ENCODE assay signal across 16 cellular contexts in genomic region chr3:11327619-11328018, GRCh38. TPM values are rescaled to one million over a fixed set of nuclear protein-coding genes. Genes with fewer than 3 reads are reported as not detected.
A peak's percentile ranks its signal among the peaks of the same experiment; 100 is the strongest.
DNase-seq lines count a peak whose midpoint lies in the region; ATAC-seq and TF ChIP-seq lines count a peak whose summit lies in the region.
"Had no signal": no experiment of that assay in that cellular context is flagged by ENCODE, and none has a peak within 500 bp of the region (broad histone marks: within the 10 kb centered on the region; RNA-seq: fewer than 3 reads in every experiment).

No MANE protein-coding gene starts in this region.

- peaks cover 12% of the 10 kb centered on the region for H3K4me1 Mint-ChIP-seq in activated naive CD4-positive, alpha-beta T cell treated with anti-CD3 and anti-CD28 coated beads for 36 hours (ENCODE audit: low read depth)
- H3K4me1 Mint-ChIP-seq in activated T-helper 17 cell treated with anti-CD3 and anti-CD28 coated beads, Interleukin-2, amount 50 U/mL, for 72 hours: peaks cover 9% of the 10 kb centered on the region
- no peaks in the 10 kb centered on the region for H3K4me1 Mint-ChIP-seq in progenitor cell of endocrine pancreas (ENCODE audit: low read depth)
- H3K4me1 Mint-ChIP-seq: CD14-positive monocyte; CD8-positive, alpha-beta memory T cell had no signal

- H3K27me3 Mint-ChIP-seq in activated naive CD4-positive, alpha-beta T cell treated with anti-CD3 and anti-CD28 coated beads for 36 hours (ENCODE audit: low read depth): no peaks in the 10 kb centered on the region
- H3K27me3 Mint-ChIP-seq in activated T-helper 17 cell treated with anti-CD3 and anti-CD28 coated beads, Interleukin-2, amount 50 U/mL, for 72 hours: no peaks in the 10 kb centered on the region
- no peaks in the 10 kb centered on the region for H3K27me3 Mint-ChIP-seq in progenitor cell of endocrine pancreas
- H3K27me3 Mint-ChIP-seq: CD8-positive, alpha-beta memory T cell had no signal

- H2AFZ ChIP-seq in SK-N-SH (ENCODE audit: low read depth): no peak overlapping the region

- H3K9me3 Mint-ChIP-seq in activated naive CD4-positive, alpha-beta T cell treated with anti-CD3 and anti-CD28 coated beads, Interleukin-2, amount 50 U/mL, for 72 hours: no peaks in the 10 kb centered on the region
- no peaks in the 10 kb centered on the region for H3K9me3 Mint-ChIP-seq in activated naive CD4-positive, alpha-beta T cell treated with anti-CD3 and anti-CD28 coated beads for 36 hours
- no peaks in the 10 kb centered on the region for H3K9me3 Mint-ChIP-seq in activated T-helper 17 cell treated with anti-CD3 and anti-CD28 coated beads, Interleukin-2, amount 50 U/mL, for 72 hours
- no peaks in the 10 kb centered on the region for H3K9me3 Mint-ChIP-seq in progenitor cell of endocrine pancreas (ENCODE audit: low read depth)
- H3K9me3 Mint-ChIP-seq: CD14-positive monocyte; CD8-positive, alpha-beta memory T cell had no signal

- CTCF ChIA-PET in SK-N-SH (lab: Yijun Ruan, JAX): interaction anchor here (0.8 to 1.1 kb wide), 3 partner anchors 91 to 267 kb away, joined by 3 to 4 read pairs (median 3); no protein-coding TSS in a partner anchor
- CTCF ChIA-PET in activated naive CD4-positive, alpha-beta T cell treated with anti-CD3 and anti-CD28 coated beads for 36 hours (lab: Charles Lee): interaction anchor here (0.7 kb wide), 1 partner anchor 91 kb away, joined by 3 read pairs; no protein-coding TSS in a partner anchor

- no peak overlapping the region for H3K4me2 ChIP-seq in SK-N-SH

- H3K79me2 ChIP-seq in SK-N-SH (ENCODE audit: insufficient read depth): no peaks in the 10 kb centered on the region

- TF ChIP-seq CTCF in SK-N-SH (IDR thresholded peaks at IDR 0.05) (no peak), progenitor cell of endocrine pancreas (IDR thresholded peaks at IDR 0.05; ENCODE audit: unreplicated experiment) (no peak)

- H3K4me1 ChIP-seq in SK-N-SH (ENCODE audit: control insufficient read depth in 1 of 2, insufficient read depth in 2 of 2, low read depth in 1 of 2, low read length in 1 of 2): peaks cover 0 to 12% of the 10 kb centered on the region in 2 experiments; a peak in 1 of 4 replicates
- H3K4me1 ChIP-seq: Caco-2 had no signal

- H3K9ac ChIP-seq in SK-N-SH: 0 out of 2 replicates have a peak overlapping the region, but pooled peaks have one; percentile 21

- H3K27ac Mint-ChIP-seq in activated naive CD4-positive, alpha-beta T cell treated with anti-CD3 and anti-CD28 coated beads, Interleukin-2, amount 50 U/mL, for 72 hours: peak overlapping the region in 1 of 2 donors; percentile 19
- H3K27ac Mint-ChIP-seq in activated naive CD4-positive, alpha-beta T cell treated with anti-CD3 and anti-CD28 coated beads for 36 hours: no peak overlapping the region
- H3K27ac Mint-ChIP-seq in activated T-helper 17 cell treated with anti-CD3 and anti-CD28 coated beads, Interleukin-2, amount 50 U/mL, for 72 hours: no peak overlapping the region
- H3K27ac Mint-ChIP-seq in progenitor cell of endocrine pancreas: peak overlapping the region; percentile 24
- H3K27ac Mint-ChIP-seq: CD8-positive, alpha-beta memory T cell had no signal

- WGBS in SK-N-SH (ENCODE audit: low lambda C conversion rate): 93% methylated on average over 2 of the region's 3 CpGs

- H3K4me3 Mint-ChIP-seq in activated naive CD4-positive, alpha-beta T cell treated with anti-CD3 and anti-CD28 coated beads for 36 hours: no peak overlapping the region
- no peak overlapping the region for H3K4me3 Mint-ChIP-seq in activated T-helper 17 cell treated with anti-CD3 and anti-CD28 coated beads, Interleukin-2, amount 50 U/mL, for 72 hours
- H3K4me3 Mint-ChIP-seq in progenitor cell of endocrine pancreas (ENCODE audit: low read depth): no peak overlapping the region
- H3K4me3 Mint-ChIP-seq: CD14-positive monocyte; CD8-positive, alpha-beta memory T cell had no signal

- DNase-seq in SK-N-SH: no peak
- no peak for DNase-seq in activated naive CD4-positive, alpha-beta T cell treated with anti-CD3 and anti-CD28 coated beads, Interleukin-2, amount 50 U/mL, for 72 hours (ENCODE audit: low spot score in 2 of 2)
- no peak for DNase-seq in activated naive CD4-positive, alpha-beta T cell treated with anti-CD3 and anti-CD28 coated beads for 36 hours
- DNase-seq in progenitor cell of endocrine pancreas (ENCODE audit: low spot score, unreplicated experiment): no peak
- DNase-seq in KG1 (lab: John Stamatoyannopoulos, UW): no peak
- DNase-seq: Caco-2; CD8-positive, alpha-beta memory T cell; DND-41; GDM1; HCEC 1CT had no signal

- H3K36me3 Mint-ChIP-seq in activated naive CD4-positive, alpha-beta T cell treated with anti-CD3 and anti-CD28 coated beads, Interleukin-2, amount 50 U/mL, for 72 hours: peaks cover 0 to 6% of the 10 kb centered on the region in 2 donors
- H3K36me3 Mint-ChIP-seq in activated naive CD4-positive, alpha-beta T cell treated with anti-CD3 and anti-CD28 coated beads for 36 hours (ENCODE audit: low read depth): peaks cover 12% of the 10 kb centered on the region
- peaks cover 88% of the 10 kb centered on the region for H3K36me3 Mint-ChIP-seq in activated T-helper 17 cell treated with anti-CD3 and anti-CD28 coated beads, Interleukin-2, amount 50 U/mL, for 72 hours (ENCODE audit: low read depth)
- H3K36me3 Mint-ChIP-seq in progenitor cell of endocrine pancreas (ENCODE audit: insufficient read depth): peaks cover 6% of the 10 kb centered on the region

- TF ChIP-seq RAD21 in SK-N-SH (IDR thresholded peaks at IDR 0.05; ENCODE audit: low read length): no peak

- POLR2A ChIA-PET in SK-N-SH (lab: Yijun Ruan, JAX): no interaction called here

- no peaks in the 10 kb centered on the region for H3K9me3 ChIP-seq in SK-N-SH
- H3K9me3 ChIP-seq: Caco-2 had no signal

- H3K4me3 ChIP-seq in SK-N-SH (ENCODE audit: low read depth in 2 of 2, low read length in 1 of 2): no peak overlapping the region

- peaks cover 20% of the 10 kb centered on the region for H3F3A ChIP-seq in SK-N-SH (replicated peaks; ENCODE audit: insufficient read depth)

- H3K36me3 ChIP-seq in SK-N-SH (replicated peaks in 1 of 2; ENCODE audit: control insufficient read depth in 1 of 2, insufficient read depth in 2 of 2, low read length in 1 of 2): peaks cover 19 to 34% of the 10 kb centered on the region in 2 experiments

- TF ChIP-seq EP300 in SK-N-SH (IDR thresholded peaks at IDR 0.05; ENCODE audit: borderline replicate concordance in 1 of 2, low read depth in 1 of 2, low read length in 1 of 2): no peak

- ATAC-seq in SK-N-SH treated with all-trans-retinoic acid at 6 μM for 48 hours: no peak
- peak; percentile 58 to 68 for ATAC-seq in activated naive CD4-positive, alpha-beta T cell treated with anti-CD3 and anti-CD28 coated beads, Interleukin-2, amount 50 U/mL, for 72 hours
- peak; percentile 82 for ATAC-seq in activated T-helper 17 cell treated with anti-CD3 and anti-CD28 coated beads, Interleukin-2, amount 50 U/mL, for 72 hours (replicated peaks)
- ATAC-seq in GM21737 (IDR thresholded peaks at IDR 0.05; ENCODE audit: unreplicated experiment): no peak
- ATAC-seq: HepG2 had no signal

- intact Hi-C loops in activated naive CD4-positive, alpha-beta T cell treated with anti-CD3 and anti-CD28 coated beads for 36 hours (cut with micrococcal nuclease): no loop called here

- H3K27me3 ChIP-seq in SK-N-SH (ENCODE audit: insufficient read depth): no peaks in the 10 kb centered on the region

- H3K27ac ChIP-seq in SK-N-SH (ENCODE audit: low read depth in 2 of 2, low read length in 1 of 2): peak overlapping the region in 1 of 2 experiments; percentile 40; a peak in 2 of 4 replicates
- H3K27ac ChIP-seq: 22Rv1 had no signal

- no peaks in the 10 kb centered on the region for H3K9me2 ChIP-seq in SK-N-SH

- H4K20me1 ChIP-seq in SK-N-SH (ENCODE audit: insufficient read depth): no peaks in the 10 kb centered on the region

TF ChIP-seq in SK-N-SH, 30 proteins besides CTCF, POLR2A, EP300 and RAD21 (continues in another document):
- TF ChIP-seq GABPA (IDR thresholded peaks at IDR 0.05; ENCODE audit: low read depth) (no peak), FOXM1 (IDR thresholded peaks at IDR 0.05; ENCODE audit: low read depth) (no peak), CHD2 (IDR thresholded peaks at IDR 0.05; ENCODE audit: low read length, partially characterized antibody) (no peak), RFX5 (IDR thresholded peaks at IDR 0.05; ENCODE audit: low read length) (no peak), FOXJ3 (CRISPR knock-in tag; IDR thresholded peaks at IDR 0.05) (no peak), FOSL2 (IDR thresholded peaks at IDR 0.05; ENCODE audit: borderline replicate concordance, low read depth) (no peak)

TF ChIP-seq in SK-N-SH treated with all-trans-retinoic acid at 6 μM for 48 hours, 23 proteins besides CTCF, POLR2A, EP300 and RAD21 (continues in another document):
- TF ChIP-seq OSR1 (CRISPR knock-in tag; IDR thresholded peaks at IDR 0.05) (no peak), ISL1 (CRISPR knock-in tag; IDR thresholded peaks at IDR 0.05) (no peak), SNAI2 (CRISPR knock-in tag; IDR thresholded peaks at IDR 0.05) (no peak)

RNA-seq across cellular contexts. Expression of gene ATG7, which starts 55.4 kb away (rescaled TPM):
- 29.5 and 44.5 TPM in 2 replicates for polyA plus RNA-seq in SK-N-SH (2012; rRNA removed)
- 30.6 and 32.5 TPM in 2 replicates for polyA plus RNA-seq in SK-N-SH (2012; cell fraction: cytosol; rRNA removed)
- 56.7 and 62.5 TPM in 2 replicates for polyA plus RNA-seq in SK-N-SH (2012; cell fraction: nucleus; rRNA removed)
- 10 to 100 TPM; 23.5 to 36.6 TPM for total RNA-seq in activated naive CD4-positive, alpha-beta T cell treated with anti-CD3 and anti-CD28 coated beads, Interleukin-2, amount 50 U/mL, for 72 hours
- total RNA-seq in activated naive CD4-positive, alpha-beta T cell treated with anti-CD3 and anti-CD28 coated beads for 36 hours: 10 to 100 TPM; 25.9 to 27.0 TPM
- total RNA-seq in activated T-helper 17 cell treated with anti-CD3 and anti-CD28 coated beads, Interleukin-2, amount 50 U/mL, for 72 hours: 10 to 100 TPM; 34.6 to 37.7 TPM
- total RNA-seq in progenitor cell of endocrine pancreas: 29.1 and 31.3 TPM in 2 replicates

Comparison
In these comparisons a context has a peak if more than half of its experiments do, and no peak if none do; other contexts are left out.
1. ATAC-seq: peak in activated naive CD4-positive, alpha-beta T cell treated with anti-CD3 and anti-CD28 coated beads, Interleukin-2, amount 50 U/mL, for 72 hours (2 of 2) and activated T-helper 17 cell treated with anti-CD3 and anti-CD28 coated beads, Interleukin-2, amount 50 U/mL, for 72 hours (single experiment); none in SK-N-SH treated with all-trans-retinoic acid at 6 μM for 48 hours (single experiment) and GM21737 (single experiment).